Comparison of ENCODE assay signal across 9 cellular contexts in genomic region chr14:20434701-20435453, GRCh38. TPM values are rescaled to one million over a fixed set of nuclear protein-coding genes. Genes with fewer than 3 reads are reported as not detected.
DNase-seq lines count a peak whose midpoint lies in the region; ATAC-seq, FAIRE-seq and TF ChIP-seq lines count a peak whose summit lies in the region.
"Had no signal": no experiment of that assay in that cellular context is flagged by ENCODE, and none has a peak within 500 bp of the region (broad histone marks: within the 10 kb centered on the region; RNA-seq: fewer than 3 reads in every experiment).

No MANE protein-coding gene starts in this region.

- peak; percentile 14 to 99 (median 70) for DNase-seq in C1 segment of cervical spinal cord (lab: John Stamatoyannopoulos, UW)
- DNase-seq in ascending aorta (ENCODE audit: low spot score in 2 of 2): peak in 1 of 2 donors; percentile 74
- DNase-seq in left ventricle myocardium superior: peak; percentile 80
- no peak for DNase-seq in prostate gland (ENCODE audit: low spot score)
- no peak for DNase-seq in HT-29 (ENCODE audit: low spot score)
- DNase-seq in NCI-H1092 (lab: John Stamatoyannopoulos, UW): no peak
- no peak for DNase-seq in HTR-8/SVneo (ENCODE audit: insufficient read length, low spot score)
- DNase-seq: NCI-H1930 had no signal

- H3K4me1 ChIP-seq in ascending aorta: peaks cover 5% of the 10 kb centered on the region in 2 donors
- H3K4me1 ChIP-seq in prostate gland (replicated peaks): no peaks in the 10 kb centered on the region

- no peaks in the 10 kb centered on the region for H3K36me3 ChIP-seq in ascending aorta
- no peaks in the 10 kb centered on the region for H3K36me3 ChIP-seq in prostate gland

- no peaks in the 10 kb centered on the region for H3K9me3 ChIP-seq in ascending aorta
- H3K9me3 ChIP-seq in prostate gland: no peaks in the 10 kb centered on the region

- intact Hi-C loops in ascending aorta (cut with DNase I): no loop called here
- intact Hi-C loops in left ventricle myocardium superior (cut with micrococcal nuclease): no loop called here
- intact Hi-C loops in prostate gland (cut with DNase I): no loop called here

- WGBS in prostate gland: 27% methylated on average over 20 of the region's 33 CpGs

- ATAC-seq in left ventricle myocardium superior (peak; percentile 85), HG03039 (IDR thresholded peaks at IDR 0.05; ENCODE audit: unreplicated experiment) (no peak)

- H3K27ac ChIP-seq in ascending aorta (peak overlapping the region; percentile 2 to 42), prostate gland (peak overlapping the region; percentile 51 to 66)

- H3K27me3 ChIP-seq in ascending aorta (no peaks in the 10 kb centered on the region), prostate gland (replicated peaks; ENCODE audit: insufficient read depth) (no peaks in the 10 kb centered on the region)

- TF ChIP-seq CTCF in ascending aorta (IDR thresholded peaks at IDR 0.05): no peak
- TF ChIP-seq CTCF in prostate gland (IDR thresholded peaks at IDR 0.05): no peak

- FAIRE-seq in HTR-8/SVneo (lab: Jason Lieb, UNC): no peak

- peak overlapping the region; percentile 31 to 56 for H3K4me3 ChIP-seq in ascending aorta
- H3K4me3 ChIP-seq in prostate gland: peak overlapping the region; percentile 9 to 14

- TF ChIP-seq POLR2A in prostate gland (IDR thresholded peaks at IDR 0.05): no peak

RNA-seq across cellular contexts. Expression of gene KLHL33, which starts 1.1 kb away (rescaled TPM):
- not detected for total RNA-seq in ascending aorta
- total RNA-seq in left ventricle myocardium superior: 0.77 TPM
- total RNA-seq in prostate gland: 1 to 10 TPM in 1 of 2 donors, under 1 TPM in 1; 0.77 to 1.7 TPM
- not detected in 2 replicates for total RNA-seq in HT-29 (2014; rRNA removed; shearing (Covaris generic))

RNA-seq across cellular contexts. Expression of gene OSGEP, which starts 19.7 kb away (rescaled TPM):
- 26.7 TPM for total RNA-seq in ascending aorta
- 15.3 TPM for total RNA-seq in left ventricle myocardium superior
- total RNA-seq in prostate gland: 10 to 100 TPM; 54.2 to 71.7 TPM
- total RNA-seq in HT-29 (2014; rRNA removed; shearing (Covaris generic)): 44.2 and 44.5 TPM in 2 replicates

RNA-seq across cellular contexts. Expression of gene APEX1, which starts 20.1 kb away (rescaled TPM):
- total RNA-seq in ascending aorta (21.5 TPM), left ventricle myocardium superior (68.2 TPM), prostate gland (100 to 1,000 TPM; 113 to 178 TPM)
- total RNA-seq in HT-29 (2014; rRNA removed; shearing (Covaris generic)): 64.0 TPM in 2 replicates

RNA-seq across cellular contexts. Expression of gene TEP1, which starts 21.6 kb away (rescaled TPM):
- total RNA-seq in ascending aorta (43.7 TPM), left ventricle myocardium superior (10.5 TPM), prostate gland (10 to 100 TPM; 25.8 to 31.0 TPM)
- total RNA-seq in HT-29 (2014; rRNA removed; shearing (Covaris generic)): 10.9 and 12.6 TPM in 2 replicates

RNA-seq across cellular contexts. Expression of gene PIP4P1, which starts 26.4 kb away (rescaled TPM):
- total RNA-seq in ascending aorta: 30.7 TPM
- total RNA-seq in left ventricle myocardium superior: 17.7 TPM
- 10 to 100 TPM; 24.8 to 37.8 TPM for total RNA-seq in prostate gland
- total RNA-seq in HT-29 (2014; rRNA removed; shearing (Covaris generic)): 33.1 and 35.7 TPM in 2 replicates

Comparison
In these comparisons a context has a peak if more than half of its experiments do, and no peak if none do; other contexts are left out.
1. DNase-seq: peak in C1 segment of cervical spinal cord (14 of 14) and left ventricle myocardium superior (single experiment); none in prostate gland (single experiment), HT-29 (single experiment), NCI-H1092 (single experiment) and HTR-8/SVneo (single experiment).